ENCODE assay signal across 23 cellular contexts in genomic region chr12:56304276-56304675, GRCh38. TPM values are rescaled to one million over a fixed set of nuclear protein-coding genes. Genes with fewer than 3 reads are reported as not detected.
DNase-seq lines count a peak whose midpoint lies in the region; ATAC-seq, FAIRE-seq and TF ChIP-seq lines count a peak whose summit lies in the region.
"Had no signal": no experiment of that assay in that cellular context is flagged by ENCODE, and none has a peak within 500 bp of the region (broad histone marks: within the 10 kb centered on the region; RNA-seq: fewer than 3 reads in every experiment).

No MANE protein-coding gene starts in this region.

- peaks cover 6% of the 10 kb centered on the region for H3K4me1 Mint-ChIP-seq in astrocyte (ENCODE audit: low read depth, unreplicated experiment)

- H3K27me3 ChIP-seq in astrocyte (ENCODE audit: insufficient read depth, low read length) = no peaks in the 10 kb centered on the region
- H3K27me3 ChIP-seq: BE2C had no signal

- no peaks in the 10 kb centered on the region for H3K9me3 Mint-ChIP-seq in astrocyte (ENCODE audit: unreplicated experiment)
- H3K9me3 Mint-ChIP-seq: CD4-positive, alpha-beta memory T cell had no signal

- peaks cover 9% of the 10 kb centered on the region for H3K4me1 ChIP-seq in astrocyte (ENCODE audit: insufficient read depth, low read length)

- peaks cover 2% of the 10 kb centered on the region for H4K20me1 ChIP-seq in astrocyte (ENCODE audit: insufficient read depth, low read length)

- H3K4me3 ChIP-seq in astrocyte (ENCODE audit: insufficient read depth, low read depth, low read length) = no peak overlapping the region
- H3K4me3 ChIP-seq: A549, GM23248 had no signal

- TF ChIP-seq CTCF in 22Rv1 (IDR thresholded peaks at IDR 0.05) = no peak
- no peak for TF ChIP-seq CTCF in astrocyte (IDR thresholded peaks at IDR 0.05; ENCODE audit: insufficient read depth, low read depth, low read length)

- H3K4me3 Mint-ChIP-seq in astrocyte (ENCODE audit: unreplicated experiment) = no peak overlapping the region
- H3K4me3 Mint-ChIP-seq: CD4-positive, alpha-beta memory T cell had no signal

- no peak overlapping the region for H3K9ac ChIP-seq in astrocyte (ENCODE audit: low read length)
- H3K9ac ChIP-seq: GM23248 had no signal

- peaks cover 25% of the 10 kb centered on the region for H3K79me2 ChIP-seq in astrocyte (ENCODE audit: insufficient read depth, low read length)

- peaks cover 10% of the 10 kb centered on the region for H3K36me3 Mint-ChIP-seq in astrocyte (ENCODE audit: low read depth, unreplicated experiment)

- H3K27ac Mint-ChIP-seq in astrocyte (ENCODE audit: unreplicated experiment) = peak overlapping the region; percentile 47

- DNase-seq in NCI-H226 (peak; percentile 1), astrocyte (ENCODE audit: low read depth) (no peak), NCI-H748 (lab: John Stamatoyannopoulos, UW; ENCODE audit: unreplicated experiment) (no peak), NK-92 (lab: John Stamatoyannopoulos, UW; ENCODE audit: unreplicated experiment) (no peak)
- DNase-seq: 8988T; ACHN; AML-193; BE2C; C1 segment of cervical spinal cord; Calu3; CD4-positive, alpha-beta memory T cell; COR-L47; DMS53; DMS79 treated with DMSO at 0.1 percent for 48 hours; GF-D8; GM23248; H7; HCEC 1CT had no signal

- no peak overlapping the region for H2AFZ ChIP-seq in astrocyte (ENCODE audit: low read depth, low read length)
- H2AFZ ChIP-seq: GM23248 had no signal

- peaks cover 34% of the 10 kb centered on the region for H3K36me3 ChIP-seq in astrocyte (ENCODE audit: insufficient read depth, low read length)

- H3K4me2 ChIP-seq in astrocyte (ENCODE audit: low read length) = no peak overlapping the region
- H3K4me2 ChIP-seq: A549 had no signal

- no peak for ATAC-seq in HG02571 (IDR thresholded peaks at IDR 0.05; ENCODE audit: unreplicated experiment)
- ATAC-seq: A549 had no signal

- H3K9me3 ChIP-seq in astrocyte (ENCODE audit: insufficient read depth, low read depth, low read length) = no peaks in the 10 kb centered on the region
- H3K9me3 ChIP-seq: A549, BE2C had no signal

- H3K27ac ChIP-seq in 22Rv1 = peak overlapping the region; percentile 17; the same call in 1 of the 2 replicates
- no peak overlapping the region for H3K27ac ChIP-seq in astrocyte (ENCODE audit: low read depth, low read length)
- H3K27ac ChIP-seq: A549, GM23248 had no signal

- H3K27me3 Mint-ChIP-seq in astrocyte (ENCODE audit: low read depth, unreplicated experiment) = no peaks in the 10 kb centered on the region
- H3K27me3 Mint-ChIP-seq: CD4-positive, alpha-beta memory T cell had no signal

- FAIRE-seq in astrocyte (lab: Jason Lieb, UNC) = no peak
- FAIRE-seq: A549, GM12891, H1 had no signal

RNA-seq across cellular contexts. Expression of gene CS, which starts 4.1 kb away (rescaled TPM):
- total RNA-seq in astrocyte = 171 and 212 TPM in 2 replicates

RNA-seq across cellular contexts. Expression of gene CNPY2, which starts 11.5 kb away (rescaled TPM):
- total RNA-seq in astrocyte = 187 and 202 TPM in 2 replicates

RNA-seq across cellular contexts. Expression of gene PAN2, which starts 29.5 kb away (rescaled TPM):
- 10.1 and 15.4 TPM in 2 replicates for total RNA-seq in astrocyte

RNA-seq across cellular contexts. Expression of gene IL23A, which starts 34.4 kb away (rescaled TPM):
- total RNA-seq in astrocyte = 0.32 TPM in 1 of 2 replicates, not detected in the other
- total RNA-seq: GM23248 had no signal

RNA-seq across cellular contexts. Expression of gene COQ10A, which starts 37.5 kb away (rescaled TPM):
- total RNA-seq in astrocyte = 6.7 and 9.3 TPM in 2 replicates
